Comparison of ENCODE assay signal across 17 cellular contexts in the genomic region with DNA sequence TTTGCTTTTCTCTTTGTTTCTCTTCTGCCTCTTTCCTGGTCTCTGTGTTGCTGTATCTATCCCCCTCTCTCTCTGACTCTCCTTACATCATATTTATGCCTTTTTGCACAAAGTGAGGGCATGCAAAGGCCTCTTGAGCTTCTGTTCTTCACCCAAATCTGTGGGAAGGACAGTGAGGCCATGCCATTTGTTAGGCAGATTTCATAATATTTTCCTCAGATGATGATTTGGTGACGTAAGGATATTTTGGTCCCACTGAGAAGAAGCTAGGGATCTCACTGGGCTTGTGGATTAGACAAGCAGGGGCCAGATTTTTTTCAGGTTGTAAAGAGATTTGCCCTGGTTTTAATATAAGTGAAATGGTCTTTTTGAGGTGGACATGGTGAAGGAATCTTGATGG.
"Had no signal": no experiment of that assay in that cellular context is flagged by ENCODE, and none has a peak within 500 bp of the region (broad histone marks: within the 10 kb centered on the region; RNA-seq: fewer than 3 reads in every experiment).

No MANE protein-coding gene starts in this region.

- H3K4me2 ChIP-seq: SK-N-SH had no signal

- DNase-seq: activated B cell treated with CpG ODN at 0.5 μM for 24 hours; activated CD4-positive, alpha-beta memory T cell treated with anti-CD3 and anti-CD28 coated beads, Interleukin-2, amount 10 ng/mL, durations not matched to agents 7 days and 5 days; activated CD8-positive, alpha-beta memory T cell treated with anti-CD3 and anti-CD28 coated beads, Interleukin-2, amount 10 ng/mL, durations not matched to agents 7 days and 5 days; amygdala; caudate nucleus; effector memory CD8-positive, alpha-beta T cell; head of caudate nucleus; left ventricle myocardium superior; mucosa of descending colon; naive thymus-derived CD8-positive, alpha-beta T cell; ovary; SK-N-SH; small intestine; stimulated activated CD4-positive, alpha-beta T cell treated with anti-CD3 and anti-CD28 coated beads, Interleukin-4, amount 100 ng/mL, for 1 hour; stimulated activated naive CD8-positive, alpha-beta T cell treated with anti-CD3 and anti-CD28 coated beads, Interleukin-15, amount 100 ng/mL, for 72 hours had no signal

- H3K27ac ChIP-seq: ovary had no signal

- H3K27me3 ChIP-seq: ovary had no signal

- H3K9ac ChIP-seq: SK-N-SH had no signal

- H3K4me3 ChIP-seq: mucosa of descending colon, ovary had no signal

- H3K9me3 ChIP-seq: mucosa of descending colon, ovary, SK-N-SH had no signal

- H3K36me3 ChIP-seq: ovary had no signal

- ATAC-seq: activated CD8-positive, alpha-beta memory T cell treated with anti-CD3 and anti-CD28 coated beads, Interleukin-2, amount 10 ng/mL, durations not matched to agents 7 days and 5 days; effector memory CD8-positive, alpha-beta T cell; left ventricle myocardium superior; mucosa of descending colon; stimulated activated naive CD8-positive, alpha-beta T cell treated with anti-CD3 and anti-CD28 coated beads, Interleukin-15, amount 100 ng/mL, for 72 hours had no signal

- FAIRE-seq: frontal cortex, small intestine, urothelium cell line had no signal
